ENCODE assay signal across 9 cellular contexts in genomic region chr22:40651057-40651456, GRCh38. TPM values are rescaled to one million over a fixed set of nuclear protein-coding genes. Genes with fewer than 3 reads are reported as not detected.
A peak's percentile ranks its signal among the peaks of the same experiment; 100 is the strongest.
DNase-seq lines count a peak whose midpoint lies in the region; ATAC-seq and TF ChIP-seq lines count a peak whose summit lies in the region.
"Had no signal": no experiment of that assay in that cellular context is flagged by ENCODE, and none has a peak within 500 bp of the region (broad histone marks: within the 10 kb centered on the region; RNA-seq: fewer than 3 reads in every experiment).

No MANE protein-coding gene starts in this region.

- dilution Hi-C loops in mammary epithelial cell (cut with HindIII; ENCODE audit: low sequenced_read_pairs): no loop called here

- peak overlapping the region; percentile 97 for H3K27ac ChIP-seq in left ventricle myocardium inferior (replicated peaks)
- H3K27ac ChIP-seq in mammary epithelial cell (ENCODE audit: insufficient read depth, low read depth, low read length): peak overlapping the region; percentile 99

- peaks cover 5% of the 10 kb centered on the region for H3K27me3 Mint-ChIP-seq in nephron (ENCODE audit: low read depth)
- H3K27me3 Mint-ChIP-seq in activated T-helper 2 cell treated with anti-CD3 and anti-CD28 coated beads, Interferon-gamma antibody, Interleukin-2, Interleukin-4, amounts not matched to agents 10 μg/mL and 5 μg/mL and 100 μg/mL, durations not matched to agents 14 hours and 24 hours and 36 hours (ENCODE audit: low read depth): no peaks in the 10 kb centered on the region

- H3K27ac Mint-ChIP-seq in nephron: peak overlapping the region; percentile 95 to 98 (median 98)
- H3K27ac Mint-ChIP-seq in activated T-helper 2 cell treated with anti-CD3 and anti-CD28 coated beads, Interferon-gamma antibody, Interleukin-2, Interleukin-4, amounts not matched to agents 10 μg/mL and 5 μg/mL and 100 μg/mL, durations not matched to agents 14 hours and 24 hours and 36 hours: no peak overlapping the region

- in situ Hi-C loops in mammary epithelial cell (cut with MboI; ENCODE audit: low sequenced_read_pairs in 2 of 2): loop anchor here in 1 of 2 donors (10.0 kb wide), 1 partner anchor 244 kb away; no protein-coding TSS in a partner anchor

- no peaks in the 10 kb centered on the region for H3K36me3 Mint-ChIP-seq in nephron (ENCODE audit: low read depth)
- no peaks in the 10 kb centered on the region for H3K36me3 Mint-ChIP-seq in activated T-helper 2 cell treated with anti-CD3 and anti-CD28 coated beads, Interferon-gamma antibody, Interleukin-2, Interleukin-4, amounts not matched to agents 10 μg/mL and 5 μg/mL and 100 μg/mL, durations not matched to agents 14 hours and 24 hours and 36 hours (ENCODE audit: low read depth)

- H4K20me1 ChIP-seq in mammary epithelial cell (ENCODE audit: insufficient read depth, low read length): no peaks in the 10 kb centered on the region

- no peaks in the 10 kb centered on the region for H3K79me2 ChIP-seq in mammary epithelial cell (ENCODE audit: insufficient read depth, low read length)

- WGBS in mammary epithelial cell (ENCODE audit: low coverage, missing lambda C conversion rate): 45% methylated on average over 2 of the region's 2 CpGs

- H3K36me3 ChIP-seq in left ventricle myocardium inferior (no peaks in the 10 kb centered on the region), mammary epithelial cell (ENCODE audit: insufficient read depth, low read length) (no peaks in the 10 kb centered on the region)

- H3K9me3 Mint-ChIP-seq in nephron: no peaks in the 10 kb centered on the region
- H3K9me3 Mint-ChIP-seq in activated T-helper 2 cell treated with anti-CD3 and anti-CD28 coated beads, Interferon-gamma antibody, Interleukin-2, Interleukin-4, amounts not matched to agents 10 μg/mL and 5 μg/mL and 100 μg/mL, durations not matched to agents 14 hours and 24 hours and 36 hours: no peaks in the 10 kb centered on the region

- H3K4me1 Mint-ChIP-seq in nephron: peaks cover 32% of the 10 kb centered on the region
- H3K4me1 Mint-ChIP-seq in activated T-helper 2 cell treated with anti-CD3 and anti-CD28 coated beads, Interferon-gamma antibody, Interleukin-2, Interleukin-4, amounts not matched to agents 10 μg/mL and 5 μg/mL and 100 μg/mL, durations not matched to agents 14 hours and 24 hours and 36 hours (ENCODE audit: low read depth): peaks cover 19% of the 10 kb centered on the region

- no peak overlapping the region for H3K4me3 Mint-ChIP-seq in nephron
- no peak overlapping the region for H3K4me3 Mint-ChIP-seq in activated T-helper 2 cell treated with anti-CD3 and anti-CD28 coated beads, Interferon-gamma antibody, Interleukin-2, Interleukin-4, amounts not matched to agents 10 μg/mL and 5 μg/mL and 100 μg/mL, durations not matched to agents 14 hours and 24 hours and 36 hours (ENCODE audit: low read depth)

- H2AFZ ChIP-seq in mammary epithelial cell (ENCODE audit: low read depth, low read length): peak overlapping the region; percentile 86

- peak overlapping the region; percentile 97 for H3K4me2 ChIP-seq in mammary epithelial cell (ENCODE audit: insufficient read depth, low read depth, low read length)

- TF ChIP-seq CTCF in left ventricle myocardium inferior (IDR thresholded peaks at IDR 0.05; ENCODE audit: borderline replicate concordance) (no peak), mammary epithelial cell (conservative IDR thresholded peaks at IDR 0.05 in 1 of 2, IDR thresholded peaks at IDR 0.05 in 1 of 2; ENCODE audit: extremely low read depth in 1 of 2, insufficient read depth in 1 of 2, low read depth in 1 of 2, low read length in 2 of 2) (no peak), nephron (IDR thresholded peaks at IDR 0.05; ENCODE audit: unreplicated experiment in 3 of 3) (no peak)

- H3K27me3 ChIP-seq in left ventricle myocardium inferior (ENCODE audit: low read depth) (no peaks in the 10 kb centered on the region), mammary epithelial cell (ENCODE audit: insufficient read depth, low read length) (no peaks in the 10 kb centered on the region)

- no peak for ATAC-seq in GM18502 (IDR thresholded peaks at IDR 0.05; ENCODE audit: poor library complexity, unreplicated experiment)
- no peak for ATAC-seq in HG03520 (IDR thresholded peaks at IDR 0.05; ENCODE audit: unreplicated experiment)

- DNase-seq in left ventricle myocardium inferior: no peak
- DNase-seq in cardiac septum (ENCODE audit: low spot score): no peak
- DNase-seq in mammary epithelial cell: no peak
- DNase-seq in activated T-helper 2 cell treated with anti-CD3 and anti-CD28 coated beads, Interferon-gamma antibody, Interleukin-2, Interleukin-4, amounts not matched to agents 10 μg/mL and 5 μg/mL and 100 μg/mL, durations not matched to agents 14 hours and 24 hours and 36 hours (ENCODE audit: low spot score): no peak
- no peak for DNase-seq in iPS-NIHi11 (ENCODE audit: low spot score)

- H3K9ac ChIP-seq in mammary epithelial cell (ENCODE audit: insufficient read depth, low read length): peak overlapping the region; percentile 97

- peak overlapping the region; percentile 72 for H3K4me3 ChIP-seq in left ventricle myocardium inferior
- peak overlapping the region in 1 of 3 experiments; percentile 55 for H3K4me3 ChIP-seq in mammary epithelial cell (replicated peaks in 1 of 3; ENCODE audit: insufficient read depth in 1 of 3, low read depth in 2 of 3, low read length in 3 of 3)

- intact Hi-C loops in left ventricle myocardium inferior (cut with micrococcal nuclease): no loop called here
- intact Hi-C loops in cardiac septum (cut with DNase I): no loop called here
- intact Hi-C loops in mammary epithelial cell (cut with micrococcal nuclease): loop anchor here (10.0 kb wide), 1 partner anchor 244 kb away; no protein-coding TSS in a partner anchor
- intact Hi-C loops in activated T-helper 2 cell treated with anti-CD3 and anti-CD28 coated beads, Interferon-gamma antibody, Interleukin-2, Interleukin-4, amounts not matched to agents 10 μg/mL and 5 μg/mL and 100 μg/mL, durations not matched to agents 14 hours and 24 hours and 36 hours (cut with micrococcal nuclease): no loop called here

- peaks cover 49% of the 10 kb centered on the region for H3K4me1 ChIP-seq in left ventricle myocardium inferior
- H3K4me1 ChIP-seq in mammary epithelial cell (ENCODE audit: insufficient read depth, low read length): peaks cover 39% of the 10 kb centered on the region

- BruUV-seq in mammary epithelial cell (replicated peaks; lab: Mats Ljungman, UMichigan): TSS peak; percentile 89

- H3K9me3 ChIP-seq in left ventricle myocardium inferior (replicated peaks) (no peaks in the 10 kb centered on the region), mammary epithelial cell (replicated peaks; ENCODE audit: insufficient read depth, low read length) (no peaks in the 10 kb centered on the region)

- CTCF ChIA-PET in mammary epithelial cell (lab: Charles Lee; ENCODE audit: low non-redundant PET): no interaction called here

RNA-seq across cellular contexts. Expression of gene MRTFA, which starts 14.5 kb away (rescaled TPM):
- total RNA-seq in left ventricle myocardium inferior: 19.2 TPM
- 24.3 TPM for total RNA-seq in cardiac septum
- 10 to 100 TPM; 51.0 to 75.7 TPM for total RNA-seq in mammary epithelial cell
- 8.3 TPM for polyA plus RNA-seq in mammary epithelial cell
- 137 TPM for polyA minus RNA-seq in mammary epithelial cell
- 48.9 and 51.6 TPM in 2 replicates for total RNA-seq in activated T-helper 2 cell treated with anti-CD3 and anti-CD28 coated beads, Interferon-gamma antibody, Interleukin-2, Interleukin-4, amounts not matched to agents 10 μg/mL and 5 μg/mL and 100 μg/mL, durations not matched to agents 14 hours and 24 hours and 36 hours

RNA-seq across cellular contexts. Expression of gene MCHR1, which starts 28.2 kb away (rescaled TPM):
- total RNA-seq in left ventricle myocardium inferior: 0.36 TPM
- total RNA-seq in cardiac septum: 0.43 TPM
- total RNA-seq in mammary epithelial cell: under 1 TPM; 0.14 to 0.50 TPM
- polyA plus RNA-seq in mammary epithelial cell: 0.10 TPM
- polyA minus RNA-seq in mammary epithelial cell: not detected
- total RNA-seq in activated T-helper 2 cell treated with anti-CD3 and anti-CD28 coated beads, Interferon-gamma antibody, Interleukin-2, Interleukin-4, amounts not matched to agents 10 μg/mL and 5 μg/mL and 100 μg/mL, durations not matched to agents 14 hours and 24 hours and 36 hours: not detected in 2 replicates
- total RNA-seq: mesenteric fat pad had no signal
